In genomic region chr15:49327927-49328326, GRCh38 we compare ENCODE assay signal across 29 cellular contexts.
"Had no signal": no experiment of that assay in that cellular context is flagged by ENCODE, and none has a peak within 500 bp of the region (broad histone marks: within the 10 kb centered on the region; RNA-seq: fewer than 3 reads in every experiment).

No MANE protein-coding gene starts in this region.

- H3K4me3 Mint-ChIP-seq: activated CD4-positive, alpha-beta memory T cell treated with anti-CD3 and anti-CD28 coated beads for 36 hours; activated CD4-positive, alpha-beta T cell treated with anti-CD3 and anti-CD28 coated beads, Interleukin-2, amount 10 ng/mL, durations not matched to agents 7 days and 5 days; activated naive CD8-positive, alpha-beta T cell treated with anti-CD3 and anti-CD28 coated beads, Interleukin-2, amount 50 U/mL, for 24 hours; activated T-cell treated with anti-CD3 and anti-CD28 coated beads, Interleukin-2, amount 50 U/mL, for 4 hours; T-cell had no signal

- H3K4me1 Mint-ChIP-seq: activated CD4-positive, alpha-beta T cell treated with anti-CD3 and anti-CD28 coated beads, Interleukin-2, amount 10 ng/mL, durations not matched to agents 7 days and 5 days; activated naive CD8-positive, alpha-beta T cell treated with anti-CD3 and anti-CD28 coated beads, Interleukin-2, amount 50 U/mL, for 24 hours; T-cell had no signal

- H3K36me3 ChIP-seq: ascending aorta had no signal

- H3K27ac Mint-ChIP-seq: activated CD4-positive, alpha-beta memory T cell treated with anti-CD3 and anti-CD28 coated beads for 36 hours; activated CD4-positive, alpha-beta T cell treated with anti-CD3 and anti-CD28 coated beads, Interleukin-2, amount 10 ng/mL, durations not matched to agents 7 days and 5 days; activated naive CD4-positive, alpha-beta T cell treated with anti-CD3 and anti-CD28 coated beads, Interleukin-2, amount 50 U/mL, for 72 hours; activated naive CD8-positive, alpha-beta T cell treated with anti-CD3 and anti-CD28 coated beads, Interleukin-2, amount 50 U/mL, for 24 hours; T-cell had no signal

- H3K4me3 ChIP-seq: ascending aorta, body of pancreas had no signal

- H3K9me3 ChIP-seq: ascending aorta, body of pancreas had no signal

- H3K27me3 ChIP-seq: ascending aorta, body of pancreas had no signal

- H3K27ac ChIP-seq: ascending aorta, body of pancreas had no signal

- H3K4me1 ChIP-seq: ascending aorta, body of pancreas had no signal

- ATAC-seq: activated naive CD4-positive, alpha-beta T cell treated with anti-CD3 and anti-CD28 coated beads, Interleukin-2, amount 50 U/mL, for 72 hours; activated naive CD8-positive, alpha-beta T cell treated with anti-CD3 and anti-CD28 coated beads, Interleukin-2, amount 50 U/mL, for 24 hours; activated T-cell treated with anti-CD3 and anti-CD28 coated beads, Interleukin-2, amount 50 U/mL, for 4 hours; body of pancreas; PC-3; T-cell had no signal

- H3K9me3 Mint-ChIP-seq: activated CD4-positive, alpha-beta memory T cell treated with anti-CD3 and anti-CD28 coated beads for 36 hours; activated CD4-positive, alpha-beta T cell treated with anti-CD3 and anti-CD28 coated beads, Interleukin-2, amount 10 ng/mL, durations not matched to agents 7 days and 5 days; activated naive CD4-positive, alpha-beta T cell treated with anti-CD3 and anti-CD28 coated beads, Interleukin-2, amount 50 U/mL, for 72 hours; activated naive CD8-positive, alpha-beta T cell treated with anti-CD3 and anti-CD28 coated beads, Interleukin-2, amount 50 U/mL, for 24 hours; activated T-cell treated with anti-CD3 and anti-CD28 coated beads, Interleukin-2, amount 50 U/mL, for 4 hours; T-cell had no signal

- DNase-seq: activated CD4-positive, alpha-beta memory T cell treated with anti-CD3 and anti-CD28 coated beads for 36 hours; activated CD4-positive, alpha-beta T cell treated with anti-CD3 and anti-CD28 coated beads, Interleukin-2, amount 10 ng/mL, durations not matched to agents 7 days and 5 days; activated CD4-positive, CD25-positive, alpha-beta regulatory T cell; activated CD8-positive, alpha-beta memory T cell treated with anti-CD3 and anti-CD28 coated beads for 24 hours; activated effector memory CD4-positive, alpha-beta T cell treated with anti-CD3 and anti-CD28 coated beads, Interleukin-2, amount 50 U/mL, for 16 hours; activated naive CD4-positive, alpha-beta T cell treated with Interleukin-2 at 50 U/mL for 16 hours; activated naive CD8-positive, alpha-beta T cell treated with anti-CD3 and anti-CD28 coated beads, Interleukin-2, amount 50 U/mL, for 24 hours; activated T-cell treated with anti-CD3 and anti-CD28 coated beads, Interleukin-2, amount 50 U/mL, for 4 hours; amniotic stem cell; body of pancreas; central memory CD4-positive, alpha-beta T cell; Karpas-422; MM.1S; NCI-H1105 treated with DMSO at 0.1 percent for 48 hours; NCI-H1436 treated with DMSO at 0.1 percent for 48 hours; NCI-H187; NCI-H2081; NCI-H446; NCI-H524; PC-3; SHP77 treated with DMSO at 0.1 percent for 48 hours; T-cell; T-helper 2 cell; T1000 had no signal

- H3K27me3 Mint-ChIP-seq: activated CD4-positive, alpha-beta memory T cell treated with anti-CD3 and anti-CD28 coated beads for 36 hours; activated CD4-positive, alpha-beta T cell treated with anti-CD3 and anti-CD28 coated beads, Interleukin-2, amount 10 ng/mL, durations not matched to agents 7 days and 5 days; activated naive CD8-positive, alpha-beta T cell treated with anti-CD3 and anti-CD28 coated beads, Interleukin-2, amount 50 U/mL, for 24 hours; T-cell had no signal

- FAIRE-seq: bronchial epithelial cell, RCC 7860, TTC549 had no signal
